ENCODE assay signal across 8 cellular contexts in the genomic region with DNA sequence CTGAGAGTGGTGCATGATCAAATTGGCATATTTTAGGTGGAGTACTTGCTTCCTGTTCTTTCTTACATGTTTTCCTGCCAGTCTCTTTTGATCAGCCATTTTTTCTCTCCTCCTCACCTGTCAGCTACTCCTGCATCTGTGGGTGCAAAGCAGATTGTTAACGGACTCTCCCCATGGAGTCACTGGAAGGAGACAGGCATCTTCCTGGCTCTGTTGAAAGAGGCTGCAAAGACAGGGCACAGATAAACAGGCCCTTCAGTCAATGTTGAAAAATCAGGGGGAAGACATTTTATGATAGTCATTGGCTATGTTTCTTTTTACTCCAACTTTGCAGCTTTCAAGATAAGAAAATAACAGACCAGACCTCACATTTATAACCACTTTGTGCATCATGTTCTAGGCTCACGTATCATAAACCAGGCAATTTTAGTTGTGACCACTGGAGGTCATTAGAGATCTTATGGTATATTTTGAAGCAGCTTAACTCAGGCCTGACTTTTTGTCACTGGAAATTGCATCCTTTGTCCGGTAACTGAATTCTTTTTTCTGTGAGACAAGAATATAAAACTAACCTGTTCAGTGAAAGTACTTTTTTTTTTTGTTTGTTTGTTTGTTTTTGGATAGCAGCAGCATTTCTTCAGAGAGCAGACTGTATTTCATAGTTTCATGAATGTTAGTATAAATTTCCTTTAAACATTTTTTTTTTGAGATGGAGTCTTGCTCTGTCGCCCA. TPM values are rescaled to one million over a fixed set of nuclear protein-coding genes. Genes with fewer than 3 reads are reported as not detected.
A peak's percentile ranks its signal among the peaks of the same experiment; 100 is the strongest.
DNase-seq lines count a peak whose midpoint lies in the region; ATAC-seq and TF ChIP-seq lines count a peak whose summit lies in the region.

No MANE protein-coding gene starts in this region.

- no peak overlapping the region for H3K9ac ChIP-seq in IMR-90 (ENCODE audit: low read depth, low read length)

- no peak overlapping the region for H3K56ac ChIP-seq in IMR-90 (ENCODE audit: extremely low read depth, insufficient read depth, low read length)

- peaks cover 34% of the 10 kb centered on the region for H3K4me1 Mint-ChIP-seq in type B pancreatic cell (ENCODE audit: unreplicated experiment)

- H2BK120ac ChIP-seq in IMR-90 (ENCODE audit: low read depth, low read length): no peak overlapping the region

- TF ChIP-seq POLR2A in IMR-90 (IDR thresholded peaks at IDR 0.05; ENCODE audit: low read depth, low read length): no peak
- no peak for TF ChIP-seq POLR2A in breast epithelium (IDR thresholded peaks at IDR 0.05)

- no peaks in the 10 kb centered on the region for H3K9me3 ChIP-seq in IMR-90 (ENCODE audit: control insufficient read depth, insufficient read depth, low read length)
- H3K9me3 ChIP-seq in breast epithelium: no peaks in the 10 kb centered on the region

- H3K14ac ChIP-seq in IMR-90 (replicated peaks; ENCODE audit: low read depth, low read length): no peak overlapping the region

- H2BK5ac ChIP-seq in IMR-90 (ENCODE audit: low read depth, low read length, poor library complexity, severe bottlenecking): no peak overlapping the region

- H4K20me1 ChIP-seq in IMR-90 (ENCODE audit: insufficient read depth, low read length): no peaks in the 10 kb centered on the region

- dilution Hi-C loops in IMR-90 (cut with HindIII; ENCODE audit: low sequenced_read_pairs, unreplicated experiment): no loop called here

- CTCF ChIA-PET in IMR-90 (lab: Yijun Ruan, JAX): interaction anchor here (0.7 to 1.2 kb wide), 4 partner anchors 21 to 247 kb away, joined by 3 to 7 read pairs (median 3); no protein-coding TSS in a partner anchor

- TF ChIP-seq CTCF in IMR-90 (conservative IDR thresholded peaks at IDR 0.05; ENCODE audit: low read depth, low read length) (peak; percentile 86), breast epithelium (IDR thresholded peaks at IDR 0.05) (peak; percentile 65 to 83 (median 75)), type B pancreatic cell (conservative IDR thresholded peaks at IDR 0.05) (peak; percentile 85)

- H2BK15ac ChIP-seq in IMR-90 (ENCODE audit: low read depth, low read length): no peak overlapping the region

- no CpG with 5 or more reads among the region's 4 CpGs for WGBS in IMR-90 (ENCODE audit: extremely low coverage in 2 of 2, insufficient read length in 1 of 2), 2 experiments

- no peak overlapping the region for H3K23ac ChIP-seq in IMR-90 (ENCODE audit: low read depth, low read length)

- peak overlapping the region; percentile 64 for H3K4me3 Mint-ChIP-seq in type B pancreatic cell

- H3K4me2 ChIP-seq in IMR-90 (ENCODE audit: low read depth, low read length): no peak overlapping the region

- H3K36me3 Mint-ChIP-seq in type B pancreatic cell: peaks cover 3% of the 10 kb centered on the region

- in situ Hi-C loops in IMR-90 (cut with MboI; ENCODE audit: low sequenced_read_pairs): loop anchor here (5.0 kb wide), 2 partner anchors 171 to 551 kb away; a partner anchor contains a TSS

- H3K4me1 ChIP-seq in IMR-90 (ENCODE audit: control insufficient read depth, insufficient read depth, low read length) (peaks cover 4% of the 10 kb centered on the region), breast epithelium (peaks cover 0 to 6% of the 10 kb centered on the region in 2 donors)

- H3K27ac Mint-ChIP-seq in type B pancreatic cell: peak overlapping the region; percentile 91

- no peak overlapping the region for H2AK5ac ChIP-seq in IMR-90 (ENCODE audit: low read depth, low read length)

- peaks cover 5% of the 10 kb centered on the region for H3K9me3 Mint-ChIP-seq in type B pancreatic cell

- no peaks in the 10 kb centered on the region for H3K79me1 ChIP-seq in IMR-90 (ENCODE audit: low read depth in 1 of 2, low read length in 2 of 2)

- no peak overlapping the region for H4K91ac ChIP-seq in IMR-90 (ENCODE audit: insufficient read depth, low read depth, low read length)

- no peak overlapping the region for H2BK20ac ChIP-seq in IMR-90 (ENCODE audit: low read depth, low read length)

- no peak overlapping the region for H3K27ac ChIP-seq in IMR-90 (ENCODE audit: insufficient read depth, low read length)
- peak overlapping the region; percentile 49 to 92 for H3K27ac ChIP-seq in breast epithelium

- peaks cover 8% of the 10 kb centered on the region; the same call in 1 of the 2 replicates for H3K9me1 ChIP-seq in IMR-90 (ENCODE audit: insufficient read depth, low read length)

- H2AFZ ChIP-seq in IMR-90 (replicated peaks; ENCODE audit: low read length, poor library complexity): no peak overlapping the region

- peak; percentile 17 for DNase-seq in GF-D8 (lab: John Stamatoyannopoulos, UW)
- peak; percentile 79 for DNase-seq in IMR-90
- peak; percentile 45 for DNase-seq in NOMO-1 treated with dmso at 0.1 percent for 144 hours (lab: John Stamatoyannopoulos, UW; ENCODE audit: unreplicated experiment)
- DNase-seq in breast epithelium (ENCODE audit: low spot score in 2 of 2): no peak
- peak; percentile 77 for DNase-seq in kidney tubule cell (ENCODE audit: low spot score)
- DNase-seq in type B pancreatic cell (ENCODE audit: extremely low spot score, unreplicated experiment): no peak
- DNase-seq in activated CD4-positive, alpha-beta T cell treated with anti-CD3 and anti-CD28 coated beads, Interleukin-2, amount 50 U/mL, for 4 hours: no peak

- no peak overlapping the region for H3K18ac ChIP-seq in IMR-90 (ENCODE audit: low read depth, low read length)

- BruUV-seq in IMR-90 (replicated peaks; lab: Mats Ljungman, UMichigan): no TSS peak

- no peak overlapping the region for H2AK9ac ChIP-seq in IMR-90 (replicated peaks; ENCODE audit: low read depth, low read length, poor library complexity)

- H4K8ac ChIP-seq in IMR-90 (ENCODE audit: low read depth in 2 of 2, low read length in 2 of 2): no peak overlapping the region

- ATAC-seq in GM21529 (IDR thresholded peaks at IDR 0.05; ENCODE audit: unreplicated experiment): peak; percentile 52
- peak; percentile 94 for ATAC-seq in IMR-90 (ENCODE audit: low read depth)

- intact Hi-C loops in IMR-90 (cut with micrococcal nuclease): loop anchor here (1.0 kb wide), 3 partner anchors 172 to 548 kb away; a partner anchor contains a TSS
- intact Hi-C loops in breast epithelium (cut with DNase I; ENCODE audit: low total_unique reads): loop anchor here (2.0 to 5.0 kb wide), 2 partner anchors 171 to 1616 kb away; no protein-coding TSS in a partner anchor

- peak; percentile 81 for TF ChIP-seq RAD21 in IMR-90 (IDR thresholded peaks at IDR 0.05; ENCODE audit: low read length)

- no peaks in the 10 kb centered on the region for H3K27me3 ChIP-seq in IMR-90 (ENCODE audit: control insufficient read depth, insufficient read depth, low read length)
- H3K27me3 ChIP-seq in breast epithelium: no peaks in the 10 kb centered on the region

- no peak overlapping the region for H4K5ac ChIP-seq in IMR-90 (ENCODE audit: low read depth, low read length)

- no peak overlapping the region for H3K4ac ChIP-seq in IMR-90 (ENCODE audit: low read depth, low read length)

- H3K4me3 ChIP-seq in IMR-90 (ENCODE audit: insufficient read depth, low read depth, low read length) (no peak overlapping the region), breast epithelium (no peak overlapping the region)

- H3K36me3 ChIP-seq in IMR-90 (ENCODE audit: control insufficient read depth, insufficient read depth, low read length) (no peaks in the 10 kb centered on the region), breast epithelium (no peaks in the 10 kb centered on the region)

- H3K27me3 Mint-ChIP-seq in type B pancreatic cell: no peaks in the 10 kb centered on the region

- POLR2A ChIA-PET in IMR-90 (lab: Charles Lee; ENCODE audit: unreplicated experiment): no interaction called here

TF ChIP-seq in IMR-90, 13 proteins besides CTCF, POLR2A, EP300 and RAD21:
- TF ChIP-seq MAFK (IDR thresholded peaks at IDR 0.05; ENCODE audit: low read depth, low read length): no peak
- TF ChIP-seq, protein P1, sequence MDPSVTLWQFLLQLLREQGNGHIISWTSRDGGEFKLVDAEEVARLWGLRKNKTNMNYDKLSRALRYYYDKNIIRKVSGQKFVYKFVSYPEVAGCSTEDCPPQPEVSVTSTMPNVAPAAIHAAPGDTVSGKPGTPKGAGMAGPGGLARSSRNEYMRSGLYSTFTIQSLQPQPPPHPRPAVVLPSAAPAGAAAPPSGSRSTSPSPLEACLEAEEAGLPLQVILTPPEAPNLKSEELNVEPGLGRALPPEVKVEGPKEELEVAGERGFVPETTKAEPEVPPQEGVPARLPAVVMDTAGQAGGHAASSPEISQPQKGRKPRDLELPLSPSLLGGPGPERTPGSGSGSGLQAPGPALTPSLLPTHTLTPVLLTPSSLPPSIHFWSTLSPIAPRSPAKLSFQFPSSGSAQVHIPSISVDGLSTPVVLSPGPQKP (IDR thresholded peaks at IDR 0.05; ENCODE audit: borderline replicate concordance, low read depth, low read length): no peak
- peak; percentile 85 for TF ChIP-seq SMC3 (IDR thresholded peaks at IDR 0.05; ENCODE audit: low read depth, low read length)
- no peak for TF ChIP-seq RFX5 (IDR thresholded peaks at IDR 0.05; ENCODE audit: low read depth, low read length)

RNA-seq across cellular contexts. Expression of a gene that starts 20.1 kb away (rescaled TPM):
- total RNA-seq in IMR-90 (2012; rRNA removed) (not detected in 2 replicates), breast epithelium (under 1 TPM; 0.15 to 0.33 (median 0.16) TPM), type B pancreatic cell (ENCODE audit: low replicate concordance) (0.07 and 0.26 TPM in 2 replicates)
- not detected in 2 replicates for polyA plus RNA-seq in IMR-90 (2012; rRNA removed)
- polyA plus RNA-seq in IMR-90 (2012; cell fraction: cytosol; rRNA removed): not detected in 2 replicates
- polyA plus RNA-seq in IMR-90 (2012; cell fraction: nucleus; rRNA removed; ENCODE audit: low replicate concordance): 0.05 TPM in 1 of 2 replicates, not detected in the other

RNA-seq across cellular contexts. Expression of a gene that starts 42.4 kb away (rescaled TPM):
- total RNA-seq in IMR-90 (2012; rRNA removed): 6.8 and 8.9 TPM in 2 replicates
- 6.4 and 8.0 TPM in 2 replicates for polyA plus RNA-seq in IMR-90 (2012; rRNA removed)
- 2.1 and 3.1 TPM in 2 replicates for polyA plus RNA-seq in IMR-90 (2012; cell fraction: cytosol; rRNA removed)
- 0.92 and 7.8 TPM in 2 replicates for polyA plus RNA-seq in IMR-90 (2012; cell fraction: nucleus; rRNA removed; ENCODE audit: low replicate concordance)
- total RNA-seq in breast epithelium: 10 to 100 TPM; 21.1 to 35.7 (median 23.3) TPM
- 7.5 and 12.0 TPM in 2 replicates for total RNA-seq in type B pancreatic cell (ENCODE audit: low replicate concordance)

Comparison
In these comparisons a context has a peak if more than half of its experiments do, and no peak if none do; other contexts are left out.
1. DNase-seq: peak in GF-D8 (single experiment), IMR-90 (single experiment), NOMO-1 treated with dmso at 0.1 percent for 144 hours (single experiment) and kidney tubule cell (single experiment); none in breast epithelium (0 of 2), type B pancreatic cell (single experiment) and activated CD4-positive, alpha-beta T cell treated with anti-CD3 and anti-CD28 coated beads, Interleukin-2, amount 50 U/mL, for 4 hours (0 of 2).
2. Peak in every context shown above with its lines, with median percentiles within 50 percentile points of each other: CTCF ChIP-seq.